Comparison of ENCODE assay signal across 3 cellular contexts in genomic region chr20:56245761-56246160, GRCh38.
A peak's percentile ranks its signal among the peaks of the same experiment; 100 is the strongest.
TF ChIP-seq lines count a peak whose summit lies in the region.

No MANE protein-coding gene starts in this region.

TF ChIP-seq in IMR-90, 13 proteins besides CTCF, POLR2A, EP300 and RAD21:
- TF ChIP-seq ELK1 (IDR thresholded peaks at IDR 0.05; ENCODE audit: borderline replicate concordance, low read depth, low read length) (no peak), SMC3 (IDR thresholded peaks at IDR 0.05; ENCODE audit: low read depth, low read length) (no peak), FOS (IDR thresholded peaks at IDR 0.05; ENCODE audit: low read depth, low read length) (no peak), CHD1 (IDR thresholded peaks at IDR 0.05; ENCODE audit: low read depth, low read length) (no peak), MAZ (IDR thresholded peaks at IDR 0.05; ENCODE audit: borderline replicate concordance, low read depth, low read length) (no peak), BHLHE40 (IDR thresholded peaks at IDR 0.05; ENCODE audit: low read depth, low read length) (peak; percentile 26; the same call in 1 of the 2 replicates), MAFK (IDR thresholded peaks at IDR 0.05; ENCODE audit: low read depth, low read length) (no peak), CEBPB (IDR thresholded peaks at IDR 0.05; ENCODE audit: low read depth, low read length) (no peak)

TF ChIP-seq in K562, 482 proteins besides CTCF, POLR2A, EP300 and RAD21:
- TF ChIP-seq JUND (IDR thresholded peaks at IDR 0.05; ENCODE audit: borderline replicate concordance, low read depth, low read length) = peak; percentile 17; the same call in 1 of the 2 replicates
- no peak for TF ChIP-seq JUND (tag; IDR thresholded peaks at IDR 0.05; ENCODE audit: borderline replicate concordance, low read depth, low read length)
- TF ChIP-seq FOSL1 (tag; conservative IDR thresholded peaks at IDR 0.05) = 0 out of 2 replicates have a peak, but pooled peaks have one; percentile 26
- TF ChIP-seq BHLHE40 (IDR thresholded peaks at IDR 0.05; ENCODE audit: low read length) = peak; percentile 60
- TF ChIP-seq SAFB2 (IDR thresholded peaks at IDR 0.05; ENCODE audit: borderline replicate concordance, low read depth, low read length, severe bottlenecking) = no peak
- TF ChIP-seq HCFC1 (IDR thresholded peaks at IDR 0.05; ENCODE audit: low read depth, low read length) = no peak
- TF ChIP-seq, protein P1, sequence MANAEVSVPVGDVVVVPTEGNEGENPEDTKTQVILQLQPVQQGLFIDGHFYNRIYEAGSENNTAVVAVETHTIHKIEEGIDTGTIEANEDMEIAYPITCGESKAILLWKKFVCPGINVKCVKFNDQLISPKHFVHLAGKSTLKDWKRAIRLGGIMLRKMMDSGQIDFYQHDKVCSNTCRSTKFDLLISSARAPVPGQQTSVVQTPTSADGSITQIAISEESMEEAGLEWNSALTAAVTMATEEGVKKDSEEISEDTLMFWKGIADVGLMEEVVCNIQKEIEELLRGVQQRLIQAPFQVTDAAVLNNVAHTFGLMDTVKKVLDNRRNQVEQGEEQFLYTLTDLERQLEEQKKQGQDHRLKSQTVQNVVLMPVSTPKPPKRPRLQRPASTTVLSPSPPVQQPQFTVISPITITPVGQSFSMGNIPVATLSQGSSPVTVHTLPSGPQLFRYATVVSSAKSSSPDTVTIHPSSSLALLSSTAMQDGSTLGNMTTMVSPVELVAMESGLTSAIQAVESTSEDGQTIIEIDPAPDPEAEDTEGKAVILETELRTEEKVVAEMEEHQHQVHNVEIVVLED (CRISPR knock-in tag; IDR thresholded peaks at IDR 0.05) = no peak

TF ChIP-seq in GM23338, 12 proteins besides CTCF, POLR2A, EP300 and RAD21:
- TF ChIP-seq ETS1 (IDR thresholded peaks at IDR 0.05) (no peak), STAT1 (IDR thresholded peaks at IDR 0.05; ENCODE audit: unreplicated experiment) (no peak), CREB1 (CRISPR knock-in tag; IDR thresholded peaks at IDR 0.05; ENCODE audit: low read depth) (no peak), EZH2 (IDR thresholded peaks at IDR 0.05; ENCODE audit: low read depth, unreplicated experiment) (no peak), EZH2phosphoT487 (IDR thresholded peaks at IDR 0.05; ENCODE audit: unreplicated experiment) (no peak)
- TF ChIP-seq, protein P2, sequence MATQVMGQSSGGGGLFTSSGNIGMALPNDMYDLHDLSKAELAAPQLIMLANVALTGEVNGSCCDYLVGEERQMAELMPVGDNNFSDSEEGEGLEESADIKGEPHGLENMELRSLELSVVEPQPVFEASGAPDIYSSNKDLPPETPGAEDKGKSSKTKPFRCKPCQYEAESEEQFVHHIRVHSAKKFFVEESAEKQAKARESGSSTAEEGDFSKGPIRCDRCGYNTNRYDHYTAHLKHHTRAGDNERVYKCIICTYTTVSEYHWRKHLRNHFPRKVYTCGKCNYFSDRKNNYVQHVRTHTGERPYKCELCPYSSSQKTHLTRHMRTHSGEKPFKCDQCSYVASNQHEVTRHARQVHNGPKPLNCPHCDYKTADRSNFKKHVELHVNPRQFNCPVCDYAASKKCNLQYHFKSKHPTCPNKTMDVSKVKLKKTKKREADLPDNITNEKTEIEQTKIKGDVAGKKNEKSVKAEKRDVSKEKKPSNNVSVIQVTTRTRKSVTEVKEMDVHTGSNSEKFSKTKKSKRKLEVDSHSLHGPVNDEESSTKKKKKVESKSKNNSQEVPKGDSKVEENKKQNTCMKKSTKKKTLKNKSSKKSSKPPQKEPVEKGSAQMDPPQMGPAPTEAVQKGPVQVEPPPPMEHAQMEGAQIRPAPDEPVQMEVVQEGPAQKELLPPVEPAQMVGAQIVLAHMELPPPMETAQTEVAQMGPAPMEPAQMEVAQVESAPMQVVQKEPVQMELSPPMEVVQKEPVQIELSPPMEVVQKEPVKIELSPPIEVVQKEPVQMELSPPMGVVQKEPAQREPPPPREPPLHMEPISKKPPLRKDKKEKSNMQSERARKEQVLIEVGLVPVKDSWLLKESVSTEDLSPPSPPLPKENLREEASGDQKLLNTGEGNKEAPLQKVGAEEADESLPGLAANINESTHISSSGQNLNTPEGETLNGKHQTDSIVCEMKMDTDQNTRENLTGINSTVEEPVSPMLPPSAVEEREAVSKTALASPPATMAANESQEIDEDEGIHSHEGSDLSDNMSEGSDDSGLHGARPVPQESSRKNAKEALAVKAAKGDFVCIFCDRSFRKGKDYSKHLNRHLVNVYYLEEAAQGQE (IDR thresholded peaks at IDR 0.05; ENCODE audit: unreplicated experiment) = no peak
